21 cellular contexts compared by ENCODE assay signal in genomic region chr4:16117164-16117563, GRCh38. TPM values are rescaled to one million over a fixed set of nuclear protein-coding genes. Genes with fewer than 3 reads are reported as not detected.
DNase-seq lines count a peak whose midpoint lies in the region; ATAC-seq and TF ChIP-seq lines count a peak whose summit lies in the region.
"Had no signal": no experiment of that assay in that cellular context is flagged by ENCODE, and none has a peak within 500 bp of the region (broad histone marks: within the 10 kb centered on the region; RNA-seq: fewer than 3 reads in every experiment).

No MANE protein-coding gene starts in this region.

- H3K9me3 Mint-ChIP-seq in endodermal cell, result no peaks in the 10 kb centered on the region

- H3K27me3 Mint-ChIP-seq in endodermal cell (ENCODE audit: insufficient read depth), result peaks cover 19% of the 10 kb centered on the region

- no peaks in the 10 kb centered on the region for H3K36me3 ChIP-seq in right atrium auricular region
- H3K36me3 ChIP-seq in endodermal cell (ENCODE audit: control insufficient read depth, insufficient read depth, low read length), result no peaks in the 10 kb centered on the region
- no peaks in the 10 kb centered on the region for H3K36me3 ChIP-seq in vagina
- H3K36me3 ChIP-seq: BLaER1 treated with 17β-estradiol and CSF1 and Interleukin-3, amounts not matched to agents 10 nM and 100 nM had no signal

- intact Hi-C loops in cardiac septum (cut with DNase I) (no loop called here), vagina (cut with DNase I) (no loop called here)

- TF ChIP-seq POLR2A in vagina (IDR thresholded peaks at IDR 0.05), result no peak

- H3K4me1 ChIP-seq in right atrium auricular region (peaks cover 0 to 17% of the 10 kb centered on the region in 2 donors), endodermal cell (ENCODE audit: control insufficient read depth, insufficient read depth, low read length) (peaks cover 4% of the 10 kb centered on the region), vagina (no peaks in the 10 kb centered on the region)

- H3K27ac ChIP-seq in right atrium auricular region (peak overlapping the region in 1 of 2 donors; percentile 82), endodermal cell (ENCODE audit: low read depth, low read length) (no peak overlapping the region), vagina (no peak overlapping the region)
- H3K27ac ChIP-seq: 22Rv1; BLaER1 treated with 17β-estradiol and CSF1 and Interleukin-3, amounts not matched to agents 10 nM and 100 nM; GM23248; HL-60 had no signal

- peak; percentile 21 for DNase-seq in DMS153 (lab: John Stamatoyannopoulos, UW)
- no peak for DNase-seq in DMS153 treated with DMSO at 0.1 percent for 48 hours (lab: John Stamatoyannopoulos, UW; ENCODE audit: unreplicated experiment)
- peak; percentile 53 for DNase-seq in right atrium auricular region (ENCODE audit: low spot score)
- DNase-seq in cardiac septum (ENCODE audit: low spot score), result no peak
- DNase-seq in endodermal cell, result peak; percentile 24
- peak; percentile 25 to 34 for DNase-seq in vagina (ENCODE audit: extremely low spot score in 2 of 2)
- DNase-seq: ACHN; CD4-positive, alpha-beta memory T cell; DMS79; GM23248; HCEC 1CT; KBM-7; NCI-H1436; NCI-H187 treated with DMSO at 0.1 percent for 48 hours; NCI-H226; Right ventricle myocardium superior had no signal

- H3K4me3 ChIP-seq in right atrium auricular region, result no peak overlapping the region
- H3K4me3 ChIP-seq in endodermal cell (ENCODE audit: low read length), result no peak overlapping the region
- no peak overlapping the region for H3K4me3 ChIP-seq in vagina
- H3K4me3 ChIP-seq: BLaER1 treated with 17β-estradiol and CSF1 and Interleukin-3, amounts not matched to agents 10 nM and 100 nM; GM23248 had no signal

- WGBS in endodermal cell (ENCODE audit: insufficient coverage in 1 of 2, insufficient read length in 1 of 2), 2 experiments, result 91 to 100% methylated on average over 1 to 5 of the region's 5 CpGs

- peaks cover 27% of the 10 kb centered on the region for H3K4me1 Mint-ChIP-seq in endodermal cell

- H3K27ac Mint-ChIP-seq in endodermal cell, result no peak overlapping the region
- H3K27ac Mint-ChIP-seq: CD4-positive, alpha-beta memory T cell had no signal

- H3K36me3 Mint-ChIP-seq in endodermal cell (ENCODE audit: low read depth), result no peaks in the 10 kb centered on the region
- H3K36me3 Mint-ChIP-seq: CD4-positive, alpha-beta memory T cell had no signal

- H3K9me3 ChIP-seq in right atrium auricular region (no peaks in the 10 kb centered on the region), endodermal cell (ENCODE audit: control insufficient read depth, low read length) (no peaks in the 10 kb centered on the region), vagina (no peaks in the 10 kb centered on the region)

- no peaks in the 10 kb centered on the region for H3K27me3 ChIP-seq in right atrium auricular region
- H3K27me3 ChIP-seq in endodermal cell (ENCODE audit: control insufficient read depth, insufficient read depth, low read length, poor library complexity, severe bottlenecking), result no peaks in the 10 kb centered on the region
- H3K27me3 ChIP-seq in vagina, result no peaks in the 10 kb centered on the region
- H3K27me3 ChIP-seq: BLaER1 treated with 17β-estradiol and CSF1 and Interleukin-3, amounts not matched to agents 10 nM and 100 nM had no signal

- no peak for ATAC-seq in GM21367 (IDR thresholded peaks at IDR 0.05; ENCODE audit: unreplicated experiment)
- no peak for ATAC-seq in GM19395 (IDR thresholded peaks at IDR 0.05; ENCODE audit: unreplicated experiment)

- H3K9ac ChIP-seq in endodermal cell (ENCODE audit: extremely low read depth, low read length, poor library complexity, severe bottlenecking), result no peak overlapping the region
- H3K9ac ChIP-seq: BLaER1 treated with 17β-estradiol and CSF1 and Interleukin-3, amounts not matched to agents 10 nM and 100 nM; GM23248 had no signal

- TF ChIP-seq CTCF in right atrium auricular region (IDR thresholded peaks at IDR 0.05) (no peak), endodermal cell (conservative IDR thresholded peaks at IDR 0.05) (no peak), vagina (IDR thresholded peaks at IDR 0.05) (no peak)

- no peak overlapping the region for H3K4me3 Mint-ChIP-seq in endodermal cell
- H3K4me3 Mint-ChIP-seq: CD4-positive, alpha-beta memory T cell had no signal

RNA-seq across cellular contexts. Expression of gene PROM1, which starts 33.3 kb away (rescaled TPM):
- total RNA-seq in right atrium auricular region (1 to 10 TPM; 5.2 to 8.1 TPM), cardiac septum (12.6 TPM), endodermal cell (10 to 100 TPM; 38.6 to 51.6 TPM), vagina (not detected)
- 36.1 TPM for polyA plus RNA-seq in endodermal cell (2013, experiment 1 of 2)
- 33.6 TPM for polyA plus RNA-seq in endodermal cell (2013, experiment 2 of 2)
- total RNA-seq: CD4-positive, alpha-beta memory T cell; GM23248 had no signal
- polyA plus RNA-seq: CD4-positive, alpha-beta memory T cell; GM23248 had no signal

Comparison
In these comparisons a context has a peak if more than half of its experiments do, and no peak if none do; other contexts are left out.
1. DNase-seq: peak in DMS153 (single experiment), right atrium auricular region (single experiment), endodermal cell (single experiment) and vagina (2 of 2); none in DMS153 treated with DMSO at 0.1 percent for 48 hours (single experiment) and cardiac septum (single experiment).